34 cellular contexts compared by ENCODE assay signal in genomic region chr5:33209252-33209651, GRCh38.
"Had no signal": no experiment of that assay in that cellular context is flagged by ENCODE, and none has a peak within 500 bp of the region (broad histone marks: within the 10 kb centered on the region; RNA-seq: fewer than 3 reads in every experiment).

No MANE protein-coding gene starts in this region.

- H3K27me3 Mint-ChIP-seq: activated B cell treated with CpG ODN at 0.5 μM for 24 hours; activated CD4-positive, alpha-beta memory T cell treated with anti-CD3 and anti-CD28 coated beads for 36 hours; activated CD4-positive, alpha-beta T cell treated with anti-CD3 and anti-CD28 coated beads, Interleukin-2, amount 10 ng/mL, durations not matched to agents 24 days and 14 days; activated CD8-positive, alpha-beta T cell treated with anti-CD3 and anti-CD28 coated beads for 36 hours; activated naive CD8-positive, alpha-beta T cell treated with anti-CD3 and anti-CD28 coated beads for 36 hours; activated T-helper 17 cell treated with anti-CD3 and anti-CD28 coated beads, Interleukin-2, amount 50 U/mL, for 72 hours had no signal

- H3K4me1 ChIP-seq: breast epithelium had no signal

- H3K36me3 Mint-ChIP-seq: activated CD4-positive, alpha-beta memory T cell treated with anti-CD3 and anti-CD28 coated beads for 36 hours; activated naive CD4-positive, alpha-beta T cell treated with anti-CD3 and anti-CD28 coated beads, Interleukin-2, amount 50 U/mL, for 72 hours; activated naive CD8-positive, alpha-beta T cell treated with anti-CD3 and anti-CD28 coated beads for 36 hours had no signal

- H3K27me3 ChIP-seq: adrenal gland, body of pancreas, brain microvascular endothelial cell, breast epithelium had no signal

- H3K4me3 Mint-ChIP-seq: activated B cell treated with CpG ODN at 0.5 μM for 24 hours; activated CD4-positive, alpha-beta memory T cell treated with anti-CD3 and anti-CD28 coated beads for 36 hours; activated CD4-positive, alpha-beta T cell treated with anti-CD3 and anti-CD28 coated beads, Interleukin-2, amount 10 ng/mL, durations not matched to agents 24 days and 14 days; activated CD8-positive, alpha-beta T cell treated with anti-CD3 and anti-CD28 coated beads for 36 hours; activated naive CD4-positive, alpha-beta T cell treated with anti-CD3 and anti-CD28 coated beads for 36 hours; activated naive CD8-positive, alpha-beta T cell treated with anti-CD3 and anti-CD28 coated beads for 36 hours; activated T-cell treated with anti-CD3 and anti-CD28 coated beads, Interleukin-2, amount 50 U/mL, for 4 hours; activated T-cell treated with anti-CD3 and anti-CD28 coated beads, Interleukin-2, amount 50 U/mL, for 72 hours; activated T-helper 1 cell treated with anti-CD3 and anti-CD28 coated beads, Interleukin-12 subunit alpha, Interleukin-12 subunit beta, Interleukin-2, Interleukin-4 antibody, amounts not matched to agents 30 ng/mL and 10 ng/mL and 1 ng/mL, durations not matched to agents 14 hours and 24 hours and 36 hours; activated T-helper 17 cell treated with anti-CD3 and anti-CD28 coated beads, Interleukin-2, amount 50 U/mL, for 72 hours; T-helper 1 cell treated with Interleukin-12 subunit alpha and Interleukin-12 subunit beta and Interleukin-4 antibody, amounts not matched to agents 30 μg/mL and 1 μg/mL, for 36 hours; T-helper 2 cell treated with Interferon-gamma antibody and Interleukin-4, amounts not matched to agents 5 μg/mL and 100 μg/mL, for 36 hours had no signal

- H3K36me3 ChIP-seq: adrenal gland, brain microvascular endothelial cell, breast epithelium had no signal

- H3K4me3 ChIP-seq: adrenal gland, body of pancreas, breast epithelium had no signal

- H3K9me3 Mint-ChIP-seq: activated B cell treated with CpG ODN at 0.5 μM for 24 hours; activated CD4-positive, alpha-beta memory T cell treated with anti-CD3 and anti-CD28 coated beads for 36 hours; activated CD8-positive, alpha-beta T cell treated with anti-CD3 and anti-CD28 coated beads for 36 hours; activated naive CD4-positive, alpha-beta T cell treated with anti-CD3 and anti-CD28 coated beads for 36 hours; activated naive CD4-positive, alpha-beta T cell treated with anti-CD3 and anti-CD28 coated beads, Interleukin-2, amount 50 U/mL, for 72 hours; activated naive CD8-positive, alpha-beta T cell treated with anti-CD3 and anti-CD28 coated beads for 36 hours; activated T-helper 1 cell treated with anti-CD3 and anti-CD28 coated beads, Interleukin-12 subunit alpha, Interleukin-12 subunit beta, Interleukin-2, Interleukin-4 antibody, amounts not matched to agents 30 ng/mL and 10 ng/mL and 1 ng/mL, durations not matched to agents 14 hours and 24 hours and 36 hours; T-helper 1 cell treated with Interleukin-12 subunit alpha and Interleukin-12 subunit beta and Interleukin-4 antibody, amounts not matched to agents 30 μg/mL and 1 μg/mL, for 36 hours had no signal

- ATAC-seq: activated CD8-positive, alpha-beta T cell treated with anti-CD3 and anti-CD28 coated beads for 36 hours; activated naive CD4-positive, alpha-beta T cell treated with anti-CD3 and anti-CD28 coated beads, Interleukin-2, amount 50 U/mL, for 72 hours; activated T-cell treated with anti-CD3 and anti-CD28 coated beads, Interleukin-2, amount 50 U/mL, for 4 hours; activated T-cell treated with anti-CD3 and anti-CD28 coated beads, Interleukin-2, amount 50 U/mL, for 72 hours; activated T-helper 17 cell treated with anti-CD3 and anti-CD28 coated beads, Interleukin-2, amount 50 U/mL, for 72 hours; body of pancreas had no signal

- H3K27ac Mint-ChIP-seq: activated B cell treated with CpG ODN at 0.5 μM for 24 hours; activated CD4-positive, alpha-beta memory T cell treated with anti-CD3 and anti-CD28 coated beads for 36 hours; activated CD4-positive, alpha-beta T cell treated with anti-CD3 and anti-CD28 coated beads, Interleukin-2, amount 10 ng/mL, durations not matched to agents 24 days and 14 days; activated CD8-positive, alpha-beta T cell treated with anti-CD3 and anti-CD28 coated beads for 36 hours; activated naive CD4-positive, alpha-beta T cell treated with anti-CD3 and anti-CD28 coated beads for 36 hours; activated naive CD4-positive, alpha-beta T cell treated with anti-CD3 and anti-CD28 coated beads, Interleukin-2, amount 50 U/mL, for 72 hours; activated naive CD8-positive, alpha-beta T cell treated with anti-CD3 and anti-CD28 coated beads for 36 hours; activated T-cell treated with anti-CD3 and anti-CD28 coated beads, Interleukin-2, amount 50 U/mL, for 72 hours; activated T-helper 1 cell treated with anti-CD3 and anti-CD28 coated beads, Interleukin-12 subunit alpha, Interleukin-12 subunit beta, Interleukin-2, Interleukin-4 antibody, amounts not matched to agents 30 ng/mL and 10 ng/mL and 1 ng/mL, durations not matched to agents 14 hours and 24 hours and 36 hours; activated T-helper 17 cell treated with anti-CD3 and anti-CD28 coated beads, Interleukin-2, amount 50 U/mL, for 72 hours; T-helper 1 cell treated with Interleukin-12 subunit alpha and Interleukin-12 subunit beta and Interleukin-4 antibody, amounts not matched to agents 30 μg/mL and 1 μg/mL, for 36 hours; T-helper 2 cell treated with Interferon-gamma antibody and Interleukin-4, amounts not matched to agents 5 μg/mL and 100 μg/mL, for 36 hours had no signal

- H3K4me1 Mint-ChIP-seq: activated B cell treated with CpG ODN at 0.5 μM for 24 hours; activated CD4-positive, alpha-beta T cell treated with anti-CD3 and anti-CD28 coated beads, Interleukin-2, amount 10 ng/mL, durations not matched to agents 24 days and 14 days; activated naive CD8-positive, alpha-beta T cell treated with anti-CD3 and anti-CD28 coated beads for 36 hours; activated T-helper 17 cell treated with anti-CD3 and anti-CD28 coated beads, Interleukin-2, amount 50 U/mL, for 72 hours had no signal

- DNase-seq: activated B cell treated with CpG ODN at 0.5 μM for 24 hours; activated CD4-positive, alpha-beta memory T cell treated with anti-CD3 and anti-CD28 coated beads for 36 hours; activated CD4-positive, alpha-beta T cell treated with anti-CD3 and anti-CD28 coated beads for 4 hours; activated CD4-positive, alpha-beta T cell treated with anti-CD3 and anti-CD28 coated beads, Interleukin-2, amount 10 ng/mL, durations not matched to agents 24 days and 14 days; activated CD4-positive, alpha-beta T cell treated with anti-CD3 and anti-CD28 coated beads, Interleukin-2, amount 50 U/mL, for 1 hour; activated CD4-positive, alpha-beta T cell treated with anti-CD3 and anti-CD28 coated beads, Interleukin-2, amount 50 U/mL, for 4 hours; activated CD4-positive, CD25-positive, alpha-beta regulatory T cell treated with anti-CD3 and anti-CD28 coated beads, Interleukin-2, amount 50 U/mL, for 72 hours; activated CD8-positive, alpha-beta memory T cell treated with anti-CD3 and anti-CD28 coated beads, Interleukin-2, amount 50 U/mL, for 4 hours; activated CD8-positive, alpha-beta T cell treated with anti-CD3 and anti-CD28 coated beads for 36 hours; activated effector memory CD4-positive, alpha-beta T cell treated with anti-CD3 and anti-CD28 coated beads, Interleukin-2, amount 50 U/mL, for 16 hours; activated gamma-delta T cell treated with Interleukin-2 at 50 U/mL for 16 hours; activated naive CD4-positive, alpha-beta T cell; activated naive CD4-positive, alpha-beta T cell treated with anti-CD3 and anti-CD28 coated beads for 36 hours; activated naive CD4-positive, alpha-beta T cell treated with anti-CD3 and anti-CD28 coated beads, Interleukin-2, amount 50 U/mL, for 16 hours; activated naive CD8-positive, alpha-beta T cell treated with anti-CD3 and anti-CD28 coated beads for 36 hours; activated T-cell treated with anti-CD3 and anti-CD28 coated beads for 4 hours; activated T-cell treated with anti-CD3 and anti-CD28 coated beads, Interleukin-2, amount 50 U/mL, for 1 hour; activated T-cell treated with anti-CD3 and anti-CD28 coated beads, Interleukin-2, amount 50 U/mL, for 4 hours; activated T-cell treated with anti-CD3 and anti-CD28 coated beads, Interleukin-2, amount 50 U/mL, for 72 hours; adrenal gland; amniotic stem cell; aorta; body of pancreas; brain microvascular endothelial cell; central memory CD4-positive, alpha-beta T cell; T-helper 2 cell; T-helper 9 cell had no signal

- H3K9me3 ChIP-seq: adrenal gland, body of pancreas, breast epithelium had no signal

- H3K27ac ChIP-seq: adrenal gland, body of pancreas, brain microvascular endothelial cell, breast epithelium, VCaP had no signal
